In genomic region chr1:116340506-116341240, GRCh38 we compare ENCODE assay signal across 16 cellular contexts. TPM values are rescaled to one million over a fixed set of nuclear protein-coding genes. Genes with fewer than 3 reads are reported as not detected.
DNase-seq lines count a peak whose midpoint lies in the region; ATAC-seq and TF ChIP-seq lines count a peak whose summit lies in the region.
"Had no signal": no experiment of that assay in that cellular context is flagged by ENCODE, and none has a peak within 500 bp of the region (broad histone marks: within the 10 kb centered on the region; RNA-seq: fewer than 3 reads in every experiment).

No MANE protein-coding gene starts in this region.

- H3K27me3 ChIP-seq in tibial nerve = no peaks in the 10 kb centered on the region
- no peaks in the 10 kb centered on the region for H3K27me3 ChIP-seq in psoas muscle (ENCODE audit: insufficient read depth in 3 of 3, low read length in 2 of 3)

- TF ChIP-seq EP300 in tibial nerve (IDR thresholded peaks at IDR 0.05) = no peak

- CTCF ChIA-PET in activated CD4-positive, alpha-beta T cell treated with anti-CD3 and anti-CD28 coated beads for 36 hours (lab: Charles Lee) = interaction anchor here (0.7 kb wide), 1 partner anchor 274 kb away, joined by 3 read pairs; no protein-coding TSS in a partner anchor

- 87 to 91% methylated on average over 2 of the region's 2 CpGs for WGBS in tibial nerve, 2 donors
- 90 to 95% (median 90%) methylated on average over 2 of the region's 2 CpGs for WGBS in psoas muscle, 3 donors

- DNase-seq in activated CD4-positive, alpha-beta T cell treated with anti-CD3 and anti-CD28 coated beads for 36 hours = no peak
- no peak for DNase-seq in activated CD4-positive, alpha-beta T cell treated with anti-CD3 and anti-CD28 coated beads for 4 hours
- DNase-seq in amniotic epithelial cell (ENCODE audit: low read depth) (peak; percentile 40), fibroblast of mammary gland (ENCODE audit: low read depth) (peak; percentile 23), renal cortical epithelial cell (ENCODE audit: low read depth) (peak; percentile 96), tibial nerve (ENCODE audit: low spot score in 2 of 2) (no peak), psoas muscle (no peak)
- no peak for DNase-seq in activated T-cell treated with anti-CD3 and anti-CD28 coated beads, Interleukin-2, amount 50 U/mL, for 48 hours
- DNase-seq: CD8-positive, alpha-beta memory T cell; H7; NCI-H146; NCI-H2107; NCI-H446 treated with DMSO at 0.1 percent for 48 hours; NCI-H748 treated with DMSO at 0.1 percent for 48 hours; Right ventricle myocardium superior had no signal

- TF ChIP-seq POLR2A in tibial nerve (IDR thresholded peaks at IDR 0.05) = no peak

- H3K36me3 ChIP-seq in tibial nerve = no peaks in the 10 kb centered on the region
- H3K36me3 ChIP-seq in psoas muscle (ENCODE audit: insufficient read depth in 1 of 2, low read depth in 1 of 2) = no peaks in the 10 kb centered on the region

- H3K9me3 ChIP-seq in tibial nerve (no peaks in the 10 kb centered on the region), psoas muscle (no peaks in the 10 kb centered on the region)

- peaks cover 28% of the 10 kb centered on the region for H3K4me1 Mint-ChIP-seq in activated CD4-positive, alpha-beta T cell treated with anti-CD3 and anti-CD28 coated beads for 36 hours

- POLR2A ChIA-PET in activated CD4-positive, alpha-beta T cell treated with anti-CD3 and anti-CD28 coated beads for 36 hours (lab: Charles Lee) = no interaction called here

- H3K27me3 Mint-ChIP-seq in activated CD4-positive, alpha-beta T cell treated with anti-CD3 and anti-CD28 coated beads for 36 hours = no peaks in the 10 kb centered on the region

- H3K4me3 ChIP-seq in fibroblast of mammary gland (ENCODE audit: control insufficient read depth, low read depth, low read length) (no peak overlapping the region), tibial nerve (no peak overlapping the region), psoas muscle (no peak overlapping the region)

- no peak overlapping the region for H3K4me3 Mint-ChIP-seq in activated CD4-positive, alpha-beta T cell treated with anti-CD3 and anti-CD28 coated beads for 36 hours
- H3K4me3 Mint-ChIP-seq: CD8-positive, alpha-beta memory T cell had no signal

- no peaks in the 10 kb centered on the region for H3K36me3 Mint-ChIP-seq in activated CD4-positive, alpha-beta T cell treated with anti-CD3 and anti-CD28 coated beads for 36 hours (ENCODE audit: low read depth)
- H3K36me3 Mint-ChIP-seq: CD8-positive, alpha-beta memory T cell had no signal

- no peak overlapping the region for H3K27ac ChIP-seq in tibial nerve
- no peak overlapping the region for H3K27ac ChIP-seq in psoas muscle
- H3K27ac ChIP-seq: 22Rv1 had no signal

- no peak for TF ChIP-seq CTCF in fibroblast of mammary gland (conservative IDR thresholded peaks at IDR 0.05; ENCODE audit: control insufficient read depth, insufficient read depth, low read depth, low read length)
- TF ChIP-seq CTCF in tibial nerve (IDR thresholded peaks at IDR 0.05) = no peak
- TF ChIP-seq CTCF in psoas muscle (IDR thresholded peaks at IDR 0.05) = no peak

- ATAC-seq in activated CD4-positive, alpha-beta T cell treated with anti-CD3 and anti-CD28 coated beads for 36 hours = peak; percentile 62
- ATAC-seq in psoas muscle = no peak

- intact Hi-C loops in activated CD4-positive, alpha-beta T cell treated with anti-CD3 and anti-CD28 coated beads for 36 hours (cut with DNase I, micrococcal nuclease) = no loop called here
- intact Hi-C loops in psoas muscle (cut with DNase I) = no loop called here

- H3K27ac Mint-ChIP-seq in activated CD4-positive, alpha-beta T cell treated with anti-CD3 and anti-CD28 coated beads for 36 hours = no peak overlapping the region

- H3K4me1 ChIP-seq in tibial nerve (no peaks in the 10 kb centered on the region), psoas muscle (no peaks in the 10 kb centered on the region)

- no peaks in the 10 kb centered on the region for H3K9me3 Mint-ChIP-seq in activated CD4-positive, alpha-beta T cell treated with anti-CD3 and anti-CD28 coated beads for 36 hours (ENCODE audit: low read depth)
- H3K9me3 Mint-ChIP-seq: CD8-positive, alpha-beta memory T cell had no signal

RNA-seq across cellular contexts. Expression of gene ATP1A1, which starts 32.4 kb away (rescaled TPM):
- 100 to 1,000 TPM; 247 to 257 TPM for total RNA-seq in activated CD4-positive, alpha-beta T cell treated with anti-CD3 and anti-CD28 coated beads for 36 hours
- total RNA-seq in renal cortical epithelial cell = 188 and 1,192 TPM in 2 replicates
- total RNA-seq in tibial nerve = 100 to 1,000 TPM; 226 to 325 (median 267) TPM
- 100 to 1,000 TPM in 2 of 4 donors, 10 to 100 TPM in 2; 66.1 to 342 (median 150) TPM for total RNA-seq in psoas muscle
- polyA plus RNA-seq in psoas muscle = 100 to 1,000 TPM; 126 to 440 (median 309) TPM

Comparison
In these comparisons a context has a peak if more than half of its experiments do, and no peak if none do; other contexts are left out.
1. DNase-seq: peak in amniotic epithelial cell (single experiment), fibroblast of mammary gland (single experiment) and renal cortical epithelial cell (single experiment); none in activated CD4-positive, alpha-beta T cell treated with anti-CD3 and anti-CD28 coated beads for 36 hours (single experiment), activated CD4-positive, alpha-beta T cell treated with anti-CD3 and anti-CD28 coated beads for 4 hours (0 of 2), activated T-cell treated with anti-CD3 and anti-CD28 coated beads, Interleukin-2, amount 50 U/mL, for 48 hours (0 of 2), tibial nerve (0 of 2) and psoas muscle (0 of 2).